9 cellular contexts compared by ENCODE assay signal in genomic region chr17:40791808-40792436, GRCh38. TPM values are rescaled to one million over a fixed set of nuclear protein-coding genes. Genes with fewer than 3 reads are reported as not detected.
DNase-seq lines count a peak whose midpoint lies in the region; ATAC-seq, FAIRE-seq and TF ChIP-seq lines count a peak whose summit lies in the region.
"Had no signal": no experiment of that assay in that cellular context is flagged by ENCODE, and none has a peak within 500 bp of the region (broad histone marks: within the 10 kb centered on the region; RNA-seq: fewer than 3 reads in every experiment).

No MANE protein-coding gene starts in this region.

- no peak overlapping the region for H3K4me3 ChIP-seq in BJ (ENCODE audit: low read depth, low read length)
- no peak overlapping the region for H3K4me3 ChIP-seq in LNCaP clone FGC (ENCODE audit: low read depth, low read length)
- H3K4me3 ChIP-seq in bronchial epithelial cell (ENCODE audit: low read depth, low read length) = no peak overlapping the region

- ATAC-seq in HG03520 (IDR thresholded peaks at IDR 0.05; ENCODE audit: unreplicated experiment) (no peak), GM21825 (IDR thresholded peaks at IDR 0.05; ENCODE audit: unreplicated experiment) (no peak)

- H3K27me3 ChIP-seq in BJ (ENCODE audit: control insufficient read depth, insufficient read depth, low read length) (peaks cover 15% of the 10 kb centered on the region), bronchial epithelial cell (ENCODE audit: control insufficient read depth, insufficient read depth, low read length) (peaks cover 10% of the 10 kb centered on the region)

- POLR2A ChIA-PET in BJ (lab: Charles Lee) = no interaction called here

- H3K36me3 ChIP-seq in BJ (ENCODE audit: control insufficient read depth, insufficient read depth, low read length) = no peaks in the 10 kb centered on the region
- no peaks in the 10 kb centered on the region for H3K36me3 ChIP-seq in bronchial epithelial cell (ENCODE audit: control insufficient read depth, insufficient read depth, low read length)

- no peak for FAIRE-seq in bronchial epithelial cell (lab: Jason Lieb, UNC)
- FAIRE-seq: colon had no signal

- DNase-seq in BJ (ENCODE audit: low read depth) (no peak), LNCaP clone FGC (ENCODE audit: low read depth) (peak; percentile 46), bronchial epithelial cell (ENCODE audit: low read depth) (peak; percentile 58), lung microvascular endothelial cell (ENCODE audit: low read depth in 2 of 2) (peak; percentile 55 to 80), NOMO-1 treated with dmso at 0.1 percent for 144 hours (lab: John Stamatoyannopoulos, UW; ENCODE audit: unreplicated experiment) (no peak)
- DNase-seq in effector CD8-positive, alpha-beta T cell (lab: John Stamatoyannopoulos, UW) = no peak

- CTCF ChIA-PET in BJ (lab: Yijun Ruan, JAX) = interaction anchor here (0.9 to 3.5 kb wide), 9 partner anchors 12 to 874 kb away, joined by 3 to 9 read pairs (median 5); no protein-coding TSS in a partner anchor

- TF ChIP-seq CTCF in BJ (IDR thresholded peaks at IDR 0.05; ENCODE audit: insufficient read depth, low read depth, low read length) (peak; percentile 57), LNCaP clone FGC (IDR thresholded peaks at IDR 0.05; ENCODE audit: control insufficient read depth, extremely low read depth, insufficient read depth) (peak; percentile 66), bronchial epithelial cell (IDR thresholded peaks at IDR 0.05; ENCODE audit: insufficient read depth, low read length, severe bottlenecking) (peak; percentile 69)

RNA-seq across cellular contexts. Expression of gene KRT28, which starts 7.8 kb away (rescaled TPM):
- not detected in 2 replicates for polyA plus RNA-seq in BJ (2011; rRNA removed)
- polyA minus RNA-seq in BJ (2011; rRNA and poly(A)+ RNA removed) = not detected in 2 replicates
- not detected in 2 replicates for total RNA-seq in bronchial epithelial cell
- not detected in 2 replicates for total RNA-seq in lung microvascular endothelial cell

RNA-seq across cellular contexts. Expression of gene KRT27, which starts 9.6 kb away (rescaled TPM):
- polyA plus RNA-seq in BJ (2011; rRNA removed) = not detected in 2 replicates
- polyA minus RNA-seq in BJ (2011; rRNA and poly(A)+ RNA removed) = not detected in 2 replicates
- total RNA-seq in bronchial epithelial cell (not detected in 2 replicates), lung microvascular endothelial cell (not detected in 2 replicates)

RNA-seq across cellular contexts. Expression of gene KRT26, which starts 19.9 kb away (rescaled TPM):
- not detected in 2 replicates for polyA plus RNA-seq in BJ (2011; rRNA removed)
- not detected in 2 replicates for polyA minus RNA-seq in BJ (2011; rRNA and poly(A)+ RNA removed)
- not detected in 2 replicates for total RNA-seq in bronchial epithelial cell
- not detected in 2 replicates for total RNA-seq in lung microvascular endothelial cell

RNA-seq across cellular contexts. Expression of gene KRT10, which starts 30.5 kb away (rescaled TPM):
- polyA plus RNA-seq in BJ (2011; rRNA removed) = 6.4 and 16.1 TPM in 2 replicates
- polyA minus RNA-seq in BJ (2011; rRNA and poly(A)+ RNA removed) = 0.24 and 0.62 TPM in 2 replicates
- total RNA-seq in bronchial epithelial cell = 5.8 and 6.3 TPM in 2 replicates
- total RNA-seq in lung microvascular endothelial cell = 1.6 and 3.3 TPM in 2 replicates

RNA-seq across cellular contexts. Expression of gene KRT25, which starts 36.8 kb away (rescaled TPM):
- not detected in 2 replicates for polyA plus RNA-seq in BJ (2011; rRNA removed)
- not detected in 2 replicates for polyA minus RNA-seq in BJ (2011; rRNA and poly(A)+ RNA removed)
- total RNA-seq in bronchial epithelial cell (not detected in 2 replicates), lung microvascular endothelial cell (not detected in 2 replicates)

Comparison
In these comparisons a context has a peak if more than half of its experiments do, and no peak if none do; other contexts are left out.
1. DNase-seq: peak in LNCaP clone FGC (single experiment), bronchial epithelial cell (single experiment) and lung microvascular endothelial cell (2 of 2); none in BJ (single experiment), NOMO-1 treated with dmso at 0.1 percent for 144 hours (single experiment) and effector CD8-positive, alpha-beta T cell (single experiment).
2. Peak in every context shown above with its lines, with median percentiles within 50 percentile points of each other: CTCF ChIP-seq.